In the genomic region with DNA sequence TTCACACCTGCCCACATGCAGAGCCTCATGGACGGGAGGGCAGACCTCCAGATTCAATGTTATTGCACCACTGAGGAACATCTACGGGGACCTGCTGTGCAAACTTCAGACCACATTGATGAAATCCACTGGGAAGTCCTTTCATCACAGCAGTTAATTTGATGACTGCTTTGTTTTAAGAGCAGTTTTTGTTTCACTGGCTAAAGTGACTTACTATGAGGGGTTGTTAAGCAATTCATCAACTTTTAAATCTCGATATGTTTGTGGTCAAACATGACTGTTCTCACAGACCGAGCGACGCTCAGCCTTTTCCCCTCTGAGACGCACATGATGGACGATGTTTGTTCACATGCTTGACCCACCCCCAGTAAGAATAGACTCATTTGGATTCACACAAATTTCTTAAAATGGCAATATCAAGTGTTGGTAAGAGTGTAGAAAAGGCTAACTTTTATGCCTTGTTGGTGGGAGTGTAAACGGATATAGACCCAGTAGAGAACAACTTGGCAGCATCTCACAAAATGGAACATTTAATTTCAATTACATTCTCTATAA, we compare ENCODE assay signal across 23 cellular contexts.
"Had no signal": no experiment of that assay in that cellular context is flagged by ENCODE, and none has a peak within 500 bp of the region (broad histone marks: within the 10 kb centered on the region; RNA-seq: fewer than 3 reads in every experiment).

No MANE protein-coding gene starts in this region.

- H3K4me1 ChIP-seq: parathyroid adenoma had no signal

- H3K27ac ChIP-seq: adrenal gland, breast epithelium, neutrophil, parathyroid adenoma, sigmoid colon, tibial nerve, vagina, WERI-Rb-1 had no signal

- H3K36me3 ChIP-seq: adrenal gland, breast epithelium, neutrophil, sigmoid colon, tibial nerve, vagina, WERI-Rb-1 had no signal

- H3K36me3 Mint-ChIP-seq: activated naive CD4-positive, alpha-beta T cell treated with anti-CD3 and anti-CD28 coated beads, Interleukin-2, amount 50 U/mL, for 72 hours; immature natural killer cell; memory B cell; naive thymus-derived CD4-positive, alpha-beta T cell had no signal

- DNase-seq: activated CD4-positive, alpha-beta T cell treated with anti-CD3 and anti-CD28 coated beads for 1 hour; activated gamma-delta T cell treated with Interleukin-2 at 50 U/mL for 16 hours; adrenal gland; cerebellar nuclear complex; effector CD8-positive, alpha-beta T cell; immature natural killer cell; kidney glomerular epithelial cell; left ventricle myocardium superior; naive thymus-derived CD4-positive, alpha-beta T cell; sigmoid colon; stimulated activated naive CD4-positive, alpha-beta T cell; T-helper 2 cell; WERI-Rb-1 had no signal

- H3K4me3 ChIP-seq: adrenal gland, breast epithelium, sigmoid colon, tibial nerve, vagina had no signal

- H2AFZ ChIP-seq: parathyroid adenoma had no signal

- H3K9me3 ChIP-seq: adrenal gland, breast epithelium, neutrophil, sigmoid colon, tibial nerve, vagina had no signal

- H3K9ac ChIP-seq: parathyroid adenoma had no signal

- H3K4me3 Mint-ChIP-seq: dendritic cell treated with granulocyte-macrophage colony-stimulating factor and Interleukin-4, amounts not matched to agents 40 ng/mL and 50 ng/mL, for 4 days; immature natural killer cell; memory B cell; naive thymus-derived CD4-positive, alpha-beta T cell had no signal

- H3K9me3 Mint-ChIP-seq: activated naive CD4-positive, alpha-beta T cell treated with anti-CD3 and anti-CD28 coated beads, Interleukin-2, amount 50 U/mL, for 72 hours; dendritic cell treated with granulocyte-macrophage colony-stimulating factor and Interleukin-4, amounts not matched to agents 40 ng/mL and 50 ng/mL, for 4 days; immature natural killer cell; memory B cell; naive thymus-derived CD4-positive, alpha-beta T cell had no signal

- H3K27ac Mint-ChIP-seq: activated naive CD4-positive, alpha-beta T cell treated with anti-CD3 and anti-CD28 coated beads, Interleukin-2, amount 50 U/mL, for 72 hours; dendritic cell treated with granulocyte-macrophage colony-stimulating factor and Interleukin-4, amounts not matched to agents 40 ng/mL and 50 ng/mL, for 4 days; immature natural killer cell; memory B cell; naive thymus-derived CD4-positive, alpha-beta T cell had no signal

- H3K27me3 Mint-ChIP-seq: dendritic cell treated with granulocyte-macrophage colony-stimulating factor and Interleukin-4, amounts not matched to agents 40 ng/mL and 50 ng/mL, for 4 days had no signal

- H3K4me1 Mint-ChIP-seq: memory B cell; naive thymus-derived CD4-positive, alpha-beta T cell had no signal

- ATAC-seq: activated naive CD4-positive, alpha-beta T cell treated with anti-CD3 and anti-CD28 coated beads, Interleukin-2, amount 50 U/mL, for 72 hours; esophagus mucosa; left ventricle myocardium superior; naive thymus-derived CD4-positive, alpha-beta T cell had no signal

- H3K27me3 ChIP-seq: breast epithelium, neutrophil, vagina had no signal

- FAIRE-seq: astrocyte had no signal
